Comparison of ENCODE assay signal across 8 cellular contexts in the genomic region with DNA sequence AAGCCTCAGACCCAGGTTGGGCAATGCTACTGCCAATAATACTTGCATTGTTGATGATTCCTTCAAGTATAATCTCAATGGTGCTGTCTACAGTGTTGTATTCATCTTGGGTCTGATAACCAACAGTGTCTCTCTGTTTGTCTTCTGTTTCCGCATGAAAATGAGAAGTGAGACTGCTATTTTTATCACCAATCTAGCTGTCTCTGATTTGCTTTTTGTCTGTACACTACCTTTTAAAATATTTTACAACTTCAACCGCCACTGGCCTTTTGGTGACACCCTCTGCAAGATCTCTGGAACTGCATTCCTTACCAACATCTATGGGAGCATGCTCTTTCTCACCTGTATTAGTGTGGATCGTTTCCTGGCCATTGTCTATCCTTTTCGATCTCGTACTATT.
A peak's percentile ranks its signal among the peaks of the same experiment; 100 is the strongest.
DNase-seq lines count a peak whose midpoint lies in the region; ATAC-seq, FAIRE-seq and TF ChIP-seq lines count a peak whose summit lies in the region.
"Had no signal": no experiment of that assay in that cellular context is flagged by ENCODE, and none has a peak within 500 bp of the region (broad histone marks: within the 10 kb centered on the region; RNA-seq: fewer than 3 reads in every experiment).

No MANE protein-coding gene starts in this region.

- no peaks in the 10 kb centered on the region for H3K9me3 Mint-ChIP-seq in stimulated activated memory B cell treated with anti-CD40 and anti-IgM and Interleukin-4, amounts not matched to agents 10 μg/mL and 1 μg/mL and 100 μg/mL, for 72 hours

- FAIRE-seq in D721Med (lab: Jason Lieb, UNC), result no peak

- H3K4me3 Mint-ChIP-seq in stimulated activated memory B cell treated with anti-CD40 and anti-IgM and Interleukin-4, amounts not matched to agents 10 μg/mL and 1 μg/mL and 100 μg/mL, for 72 hours, result peak overlapping the region; percentile 43

- peak overlapping the region; percentile 64 for H3K27ac Mint-ChIP-seq in stimulated activated memory B cell treated with anti-CD40 and anti-IgM and Interleukin-4, amounts not matched to agents 10 μg/mL and 1 μg/mL and 100 μg/mL, for 72 hours

- no peak for TF ChIP-seq CTCF in D721Med (IDR thresholded peaks at IDR 0.05; ENCODE audit: insufficient read depth, missing control alignments)

- no peaks in the 10 kb centered on the region for H3K27me3 Mint-ChIP-seq in stimulated activated memory B cell treated with anti-CD40 and anti-IgM and Interleukin-4, amounts not matched to agents 10 μg/mL and 1 μg/mL and 100 μg/mL, for 72 hours

- peak; percentile 94 for ATAC-seq in GM19023 (IDR thresholded peaks at IDR 0.05; ENCODE audit: unreplicated experiment)
- peak; percentile 91 for ATAC-seq in HG02623 (IDR thresholded peaks at IDR 0.05; ENCODE audit: unreplicated experiment)
- ATAC-seq in HG03565 (IDR thresholded peaks at IDR 0.05; ENCODE audit: unreplicated experiment), result peak; percentile 93
- peak; percentile 86 for ATAC-seq in stimulated activated memory B cell treated with anti-CD40 and anti-IgM and Interleukin-4, amounts not matched to agents 10 μg/mL and 1 μg/mL and 100 μg/mL, for 72 hours

- no peaks in the 10 kb centered on the region for H3K36me3 Mint-ChIP-seq in stimulated activated memory B cell treated with anti-CD40 and anti-IgM and Interleukin-4, amounts not matched to agents 10 μg/mL and 1 μg/mL and 100 μg/mL, for 72 hours

- peaks cover 28% of the 10 kb centered on the region for H3K4me1 Mint-ChIP-seq in stimulated activated memory B cell treated with anti-CD40 and anti-IgM and Interleukin-4, amounts not matched to agents 10 μg/mL and 1 μg/mL and 100 μg/mL, for 72 hours

- no peak for DNase-seq in D721Med (ENCODE audit: insufficient read length, low spot score)
- DNase-seq in DMS153 treated with DMSO at 0.1 percent for 48 hours (lab: John Stamatoyannopoulos, UW; ENCODE audit: unreplicated experiment), result no peak
- DNase-seq in NCI-H82 (lab: John Stamatoyannopoulos, UW), result no peak
- DNase-seq: KG1 had no signal
